Comparison of ENCODE assay signal across 2 cellular contexts in the genomic region with DNA sequence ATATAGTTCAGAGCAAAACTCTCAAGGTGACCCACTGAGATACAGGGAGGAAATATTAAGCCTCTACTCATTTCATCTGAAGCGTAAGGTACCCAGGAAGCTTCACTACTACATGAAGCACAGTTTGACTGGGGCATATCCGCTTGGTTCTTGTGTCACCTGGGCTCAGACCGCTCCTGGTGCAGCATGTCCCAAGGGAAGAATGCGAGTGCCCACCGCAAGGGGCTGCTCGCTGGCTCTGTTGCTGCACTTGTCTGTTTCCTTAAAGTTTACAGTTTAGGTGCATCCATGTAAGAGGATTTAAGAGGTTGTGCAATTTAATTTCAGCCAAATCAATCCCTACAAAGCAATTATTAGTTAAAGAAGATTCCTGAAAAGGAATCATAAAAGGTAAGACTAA.
TF ChIP-seq lines count a peak whose summit lies in the region.

No MANE protein-coding gene starts in this region.

TF ChIP-seq in IMR-90, 13 proteins besides CTCF, POLR2A, EP300 and RAD21 (continued from another document):
- TF ChIP-seq CEBPB (IDR thresholded peaks at IDR 0.05; ENCODE audit: low read depth, low read length): no peak
- TF ChIP-seq MAZ (IDR thresholded peaks at IDR 0.05; ENCODE audit: borderline replicate concordance, low read depth, low read length): no peak
- no peak for TF ChIP-seq MXI1 (IDR thresholded peaks at IDR 0.05; ENCODE audit: borderline replicate concordance, low read depth, low read length)
- no peak for TF ChIP-seq RFX5 (IDR thresholded peaks at IDR 0.05; ENCODE audit: low read depth, low read length)
- TF ChIP-seq NFE2L2 (IDR thresholded peaks at IDR 0.05; ENCODE audit: low read depth, low read length): no peak
- TF ChIP-seq CHD1 (IDR thresholded peaks at IDR 0.05; ENCODE audit: low read depth, low read length): no peak
- TF ChIP-seq FOS (IDR thresholded peaks at IDR 0.05; ENCODE audit: low read depth, low read length): no peak

TF ChIP-seq in SK-N-SH treated with all-trans-retinoic acid at 6 μM for 48 hours, 23 proteins besides CTCF, POLR2A, EP300 and RAD21 (continued from another document):
- TF ChIP-seq RARB (CRISPR knock-in tag; IDR thresholded peaks at IDR 0.05) (no peak), TOX (CRISPR knock-in tag; IDR thresholded peaks at IDR 0.05; ENCODE audit: borderline replicate concordance) (no peak), ARNTL (CRISPR knock-in tag; IDR thresholded peaks at IDR 0.05; ENCODE audit: borderline replicate concordance, low read depth) (no peak), ISL1 (CRISPR knock-in tag; IDR thresholded peaks at IDR 0.05) (no peak)
- TF ChIP-seq, protein P1, sequence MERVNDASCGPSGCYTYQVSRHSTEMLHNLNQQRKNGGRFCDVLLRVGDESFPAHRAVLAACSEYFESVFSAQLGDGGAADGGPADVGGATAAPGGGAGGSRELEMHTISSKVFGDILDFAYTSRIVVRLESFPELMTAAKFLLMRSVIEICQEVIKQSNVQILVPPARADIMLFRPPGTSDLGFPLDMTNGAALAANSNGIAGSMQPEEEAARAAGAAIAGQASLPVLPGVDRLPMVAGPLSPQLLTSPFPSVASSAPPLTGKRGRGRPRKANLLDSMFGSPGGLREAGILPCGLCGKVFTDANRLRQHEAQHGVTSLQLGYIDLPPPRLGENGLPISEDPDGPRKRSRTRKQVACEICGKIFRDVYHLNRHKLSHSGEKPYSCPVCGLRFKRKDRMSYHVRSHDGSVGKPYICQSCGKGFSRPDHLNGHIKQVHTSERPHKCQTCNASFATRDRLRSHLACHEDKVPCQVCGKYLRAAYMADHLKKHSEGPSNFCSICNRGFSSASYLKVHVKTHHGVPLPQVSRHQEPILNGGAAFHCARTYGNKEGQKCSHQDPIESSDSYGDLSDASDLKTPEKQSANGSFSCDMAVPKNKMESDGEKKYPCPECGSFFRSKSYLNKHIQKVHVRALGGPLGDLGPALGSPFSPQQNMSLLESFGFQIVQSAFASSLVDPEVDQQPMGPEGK (CRISPR knock-in tag; IDR thresholded peaks at IDR 0.05; ENCODE audit: borderline replicate concordance): no peak
